Comparison of ENCODE assay signal across 1 cellular context in genomic region chr1:54888080-54888733, GRCh38.
TF ChIP-seq lines count a peak whose summit lies in the region.

No MANE protein-coding gene starts in this region.

TF ChIP-seq in liver, 16 proteins besides CTCF, POLR2A, EP300 and RAD21 (continued from another document):
- TF ChIP-seq FOXA2 (IDR thresholded peaks at IDR 0.05), result peak; percentile 87
- TF ChIP-seq RXRA (IDR thresholded peaks at IDR 0.05), result peak; percentile 88 to 91
- TF ChIP-seq ATF3 (IDR thresholded peaks at IDR 0.05), result peak; percentile 9
TF ChIP-seq in liver: peak in this region for 11.
